Comparison of ENCODE assay signal across 17 cellular contexts in genomic region chr1:42720868-42721267, GRCh38. TPM values are rescaled to one million over a fixed set of nuclear protein-coding genes. Genes with fewer than 3 reads are reported as not detected.
"Had no signal": no experiment of that assay in that cellular context is flagged by ENCODE, and none has a peak within 500 bp of the region (broad histone marks: within the 10 kb centered on the region; RNA-seq: fewer than 3 reads in every experiment).

No MANE protein-coding gene starts in this region.

- H3K4me1 Mint-ChIP-seq: T-cell had no signal

- H3K27ac ChIP-seq: body of pancreas, coronary artery, upper lobe of left lung had no signal

- DNase-seq: activated CD4-positive, alpha-beta T cell treated with anti-CD3 and anti-CD28 coated beads for 48 hours; activated CD8-positive, alpha-beta T cell treated with anti-CD3 and anti-CD28 coated beads, Interleukin-2, amount 10 ng/mL, durations not matched to agents 7 days and 5 days; amniotic stem cell; central memory CD4-positive, alpha-beta T cell; endodermal cell; left ventricle myocardium superior; stimulated activated CD4-positive, alpha-beta T cell treated with anti-CD3 and anti-CD28 coated beads, Interleukin-4, amount 100 ng/mL, for 1 hour; stimulated activated CD8-positive, alpha-beta memory T cell treated with anti-CD3 and anti-CD28 coated beads, Interleukin-4, amount 100 ng/mL, for 48 hours; stimulated activated naive CD8-positive, alpha-beta T cell treated with anti-CD3 and anti-CD28 coated beads, Interleukin-15, Interleukin-2, amounts not matched to agents 100 U/mL and 50 U/mL, for 24 hours; T-cell; upper lobe of left lung had no signal

- H3K27ac Mint-ChIP-seq: activated CD8-positive, alpha-beta T cell treated with anti-CD3 and anti-CD28 coated beads, Interleukin-2, amount 10 ng/mL, durations not matched to agents 7 days and 5 days; activated naive CD4-positive, alpha-beta T cell treated with anti-CD3 and anti-CD28 coated beads, Interleukin-2, amount 50 U/mL, for 72 hours; endodermal cell; T-cell had no signal

- H3K27me3 Mint-ChIP-seq: T-cell had no signal

- ATAC-seq: activated CD8-positive, alpha-beta T cell treated with anti-CD3 and anti-CD28 coated beads, Interleukin-2, amount 10 ng/mL, durations not matched to agents 7 days and 5 days; activated naive CD4-positive, alpha-beta T cell treated with anti-CD3 and anti-CD28 coated beads, Interleukin-2, amount 50 U/mL, for 72 hours; body of pancreas; left ventricle myocardium superior; stimulated activated naive CD8-positive, alpha-beta T cell treated with anti-CD3 and anti-CD28 coated beads, Interleukin-15, Interleukin-2, amounts not matched to agents 100 U/mL and 50 U/mL, for 24 hours; T-cell had no signal

- H3K9me3 ChIP-seq: body of pancreas, upper lobe of left lung had no signal

- H3K4me3 ChIP-seq: body of pancreas, coronary artery, upper lobe of left lung had no signal

- H3K4me3 Mint-ChIP-seq: activated CD8-positive, alpha-beta T cell treated with anti-CD3 and anti-CD28 coated beads, Interleukin-2, amount 10 ng/mL, durations not matched to agents 7 days and 5 days; endodermal cell; T-cell had no signal

- H3K9me3 Mint-ChIP-seq: activated naive CD4-positive, alpha-beta T cell treated with anti-CD3 and anti-CD28 coated beads, Interleukin-2, amount 50 U/mL, for 72 hours had no signal

- H3K27me3 ChIP-seq: body of pancreas, upper lobe of left lung had no signal

- H3K4me1 ChIP-seq: upper lobe of left lung had no signal

RNA-seq across cellular contexts. Expression of gene CLDN19, which starts 19.2 kb away (rescaled TPM):
- total RNA-seq: activated CD8-positive, alpha-beta T cell treated with anti-CD3 and anti-CD28 coated beads, Interleukin-2, amount 10 ng/mL, durations not matched to agents 7 days and 5 days; activated naive CD4-positive, alpha-beta T cell treated with anti-CD3 and anti-CD28 coated beads, Interleukin-2, amount 50 U/mL, for 72 hours; body of pancreas; left ventricle myocardium superior; mesenteric fat pad; posterior vena cava; temporal lobe; upper lobe of left lung had no signal
